9 cellular contexts compared by ENCODE assay signal in the genomic region with DNA sequence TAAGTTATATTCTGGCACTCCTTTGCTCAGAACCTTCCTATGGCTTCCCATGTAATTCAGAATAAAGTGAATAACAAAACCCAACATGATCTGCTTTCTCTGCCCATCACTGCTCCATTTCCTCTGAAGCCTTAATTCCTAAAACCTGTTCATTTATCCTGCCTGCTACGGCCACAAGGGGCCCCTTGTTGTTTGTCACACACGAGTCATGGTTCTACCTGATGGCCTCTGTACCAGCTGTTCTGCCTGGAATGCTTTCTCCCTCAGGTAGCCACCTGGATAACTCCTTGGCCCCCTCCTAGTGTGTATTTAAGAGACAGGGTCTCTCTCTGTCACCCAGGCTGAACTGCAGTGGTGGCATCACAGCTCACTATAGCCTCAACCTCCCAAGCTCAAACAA. TPM values are rescaled to one million over a fixed set of nuclear protein-coding genes. Genes with fewer than 3 reads are reported as not detected.
DNase-seq lines count a peak whose midpoint lies in the region; ATAC-seq and TF ChIP-seq lines count a peak whose summit lies in the region.
"Had no signal": no experiment of that assay in that cellular context is flagged by ENCODE, and none has a peak within 500 bp of the region (broad histone marks: within the 10 kb centered on the region; RNA-seq: fewer than 3 reads in every experiment).

No MANE protein-coding gene starts in this region.

- intact Hi-C loops in CD14-positive monocyte (cut with micrococcal nuclease) (no loop called here), posterior cingulate gyrus (cut with DNase I) (no loop called here)

- no peaks in the 10 kb centered on the region for H4K20me1 ChIP-seq in GM23338 (replicated peaks; ENCODE audit: insufficient read depth)

- ATAC-seq in GM23338 (peak; percentile 99), GM19467 (IDR thresholded peaks at IDR 0.05; ENCODE audit: unreplicated experiment) (no peak), HG03460 (IDR thresholded peaks at IDR 0.05; ENCODE audit: unreplicated experiment) (no peak), GM21786 (IDR thresholded peaks at IDR 0.05; ENCODE audit: unreplicated experiment) (no peak)

- H3K9me2 ChIP-seq in GM23338 (ENCODE audit: insufficient read depth) = no peaks in the 10 kb centered on the region

- peaks cover 0 to 16% (median 13%) of the 10 kb centered on the region in 7 donors for H3K9me3 Mint-ChIP-seq in CD14-positive monocyte
- peaks cover 6% of the 10 kb centered on the region for H3K9me3 Mint-ChIP-seq in GM23338

- H3K4me3 Mint-ChIP-seq in CD14-positive monocyte (no peak overlapping the region), GM23338 (no peak overlapping the region)

- no peak overlapping the region for H3K27ac Mint-ChIP-seq in CD14-positive monocyte
- no peak overlapping the region for H3K27ac Mint-ChIP-seq in GM23338

- no peak overlapping the region for H3K4me2 ChIP-seq in GM23338

- TF ChIP-seq CTCF in CD14-positive monocyte (IDR thresholded peaks at IDR 0.05) (peak; percentile 11), GM23338 (conservative IDR thresholded peaks at IDR 0.05; ENCODE audit: low read depth in 2 of 2) (peak; percentile 54 to 68), RWPE1 (conservative IDR thresholded peaks at IDR 0.05; ENCODE audit: low read depth) (0 out of 2 replicates have a peak, but pooled peaks have one; percentile 14)

- H3K4me1 Mint-ChIP-seq in CD14-positive monocyte = no peaks in the 10 kb centered on the region
- H3K4me1 Mint-ChIP-seq in GM23338 = no peaks in the 10 kb centered on the region; the same call in 2 of the 3 replicates

- no peaks in the 10 kb centered on the region for H3K4me1 ChIP-seq in GM23338 (ENCODE audit: insufficient read depth)

- H3K4me3 ChIP-seq in GM23338 = no peak overlapping the region

- peaks cover 7 to 13% (median 9%) of the 10 kb centered on the region in 3 donors for H3K27me3 Mint-ChIP-seq in CD14-positive monocyte (ENCODE audit: low read depth in 3 of 3)
- peaks cover 4% of the 10 kb centered on the region for H3K27me3 Mint-ChIP-seq in GM23338 (ENCODE audit: insufficient read depth, low read depth, poor library complexity)

- H3K27ac ChIP-seq in GM23338 (ENCODE audit: low read depth) = no peak overlapping the region
- H3K27ac ChIP-seq in RWPE1 = no peak overlapping the region

- no peaks in the 10 kb centered on the region for H3F3A ChIP-seq in GM23338 (replicated peaks; ENCODE audit: low read depth)

- CTCF ChIA-PET in RWPE1 (lab: Yijun Ruan, JAX) = interaction anchor here (0.7 to 0.8 kb wide), 2 partner anchors 37 to 41 kb away, joined by 3 to 5 read pairs; no protein-coding TSS in a partner anchor

- no peaks in the 10 kb centered on the region for H3K36me3 Mint-ChIP-seq in CD14-positive monocyte
- H3K36me3 Mint-ChIP-seq in GM23338 (ENCODE audit: low read depth) = peaks cover 5% of the 10 kb centered on the region; the same call in 2 of the 3 replicates

- POLR2A ChIA-PET in RWPE1 (lab: Yijun Ruan, JAX; ENCODE audit: low non-redundant PET) = interaction anchor here (1.3 kb wide), 1 partner anchor 95 kb away, joined by 9 read pairs; no protein-coding TSS in a partner anchor

- H2AFZ ChIP-seq in GM23338 = no peak overlapping the region

- no peaks in the 10 kb centered on the region for H3K36me3 ChIP-seq in GM23338 (ENCODE audit: insufficient read depth)

- H3K79me2 ChIP-seq in GM23338 (replicated peaks; ENCODE audit: insufficient read depth) = no peaks in the 10 kb centered on the region

- no peak for DNase-seq in CD14-positive monocyte (ENCODE audit: low spot score)
- DNase-seq in GM23338 (ENCODE audit: low spot score) = peak; percentile 84
- peak; percentile 64 for DNase-seq in RWPE1 (ENCODE audit: low spot score)
- DNase-seq in iPS-NIHi7 (ENCODE audit: extremely low spot score) = peak; percentile 74
- DNase-seq in posterior cingulate gyrus = no peak
- DNase-seq: stimulated activated naive CD4-positive, alpha-beta T cell had no signal

- no peaks in the 10 kb centered on the region for H3K27me3 ChIP-seq in GM23338 (ENCODE audit: insufficient read depth)

TF ChIP-seq in GM23338, 12 proteins besides CTCF, POLR2A, EP300 and RAD21:
- TF ChIP-seq, protein P1, sequence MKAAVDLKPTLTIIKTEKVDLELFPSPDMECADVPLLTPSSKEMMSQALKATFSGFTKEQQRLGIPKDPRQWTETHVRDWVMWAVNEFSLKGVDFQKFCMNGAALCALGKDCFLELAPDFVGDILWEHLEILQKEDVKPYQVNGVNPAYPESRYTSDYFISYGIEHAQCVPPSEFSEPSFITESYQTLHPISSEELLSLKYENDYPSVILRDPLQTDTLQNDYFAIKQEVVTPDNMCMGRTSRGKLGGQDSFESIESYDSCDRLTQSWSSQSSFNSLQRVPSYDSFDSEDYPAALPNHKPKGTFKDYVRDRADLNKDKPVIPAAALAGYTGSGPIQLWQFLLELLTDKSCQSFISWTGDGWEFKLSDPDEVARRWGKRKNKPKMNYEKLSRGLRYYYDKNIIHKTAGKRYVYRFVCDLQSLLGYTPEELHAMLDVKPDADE (IDR thresholded peaks at IDR 0.05) = no peak
- TF ChIP-seq JUNB (IDR thresholded peaks at IDR 0.05; ENCODE audit: unreplicated experiment) = no peak
- no peak for TF ChIP-seq NANOG (IDR thresholded peaks at IDR 0.05; ENCODE audit: borderline replicate concordance)
- no peak for TF ChIP-seq ZNF331 (CRISPR knock-in tag; IDR thresholded peaks at IDR 0.05; ENCODE audit: low read depth)

RNA-seq across cellular contexts. Expression of a gene that starts 26.8 kb away (rescaled TPM):
- polyA plus RNA-seq in CD14-positive monocyte (100 to 1,000 TPM; 128 to 130 TPM), GM23338 (2016; fragmentation: Nextera tagmentation; extraction: Ambion mirVana) (139 and 155 TPM in 2 replicates)
- 121 and 147 TPM in 2 replicates for total RNA-seq in GM23338 (2014; rRNA removed; shearing (Covaris generic))

RNA-seq across cellular contexts. Expression of a gene that starts 39.2 kb away (rescaled TPM):
- polyA plus RNA-seq in CD14-positive monocyte (not detected), GM23338 (2016; fragmentation: Nextera tagmentation; extraction: Ambion mirVana) (not detected in 2 replicates)
- not detected in 2 replicates for total RNA-seq in GM23338 (2014; rRNA removed; shearing (Covaris generic))

RNA-seq across cellular contexts. Expression of a gene that starts 47.0 kb away (rescaled TPM):
- under 1 TPM in 1 of 2 donors, not detected in 1; 0.12 TPM for polyA plus RNA-seq in CD14-positive monocyte
- 0.39 and 2.7 TPM in 2 replicates for total RNA-seq in GM23338 (2014; rRNA removed; shearing (Covaris generic))
- 2.9 and 3.8 TPM in 2 replicates for polyA plus RNA-seq in GM23338 (2016; fragmentation: Nextera tagmentation; extraction: Ambion mirVana)

Comparison
In these comparisons a context has a peak if more than half of its experiments do, and no peak if none do; other contexts are left out.
1. DNase-seq: peak in GM23338 (single experiment), RWPE1 (single experiment) and iPS-NIHi7 (single experiment); none in CD14-positive monocyte (single experiment) and posterior cingulate gyrus (0 of 10).
2. CTCF ChIP-seq: peak in every context shown above with its lines; median percentile 61 in GM23338; 14 in RWPE1; 11 in CD14-positive monocyte.